ENCODE assay signal across 22 cellular contexts in the genomic region with DNA sequence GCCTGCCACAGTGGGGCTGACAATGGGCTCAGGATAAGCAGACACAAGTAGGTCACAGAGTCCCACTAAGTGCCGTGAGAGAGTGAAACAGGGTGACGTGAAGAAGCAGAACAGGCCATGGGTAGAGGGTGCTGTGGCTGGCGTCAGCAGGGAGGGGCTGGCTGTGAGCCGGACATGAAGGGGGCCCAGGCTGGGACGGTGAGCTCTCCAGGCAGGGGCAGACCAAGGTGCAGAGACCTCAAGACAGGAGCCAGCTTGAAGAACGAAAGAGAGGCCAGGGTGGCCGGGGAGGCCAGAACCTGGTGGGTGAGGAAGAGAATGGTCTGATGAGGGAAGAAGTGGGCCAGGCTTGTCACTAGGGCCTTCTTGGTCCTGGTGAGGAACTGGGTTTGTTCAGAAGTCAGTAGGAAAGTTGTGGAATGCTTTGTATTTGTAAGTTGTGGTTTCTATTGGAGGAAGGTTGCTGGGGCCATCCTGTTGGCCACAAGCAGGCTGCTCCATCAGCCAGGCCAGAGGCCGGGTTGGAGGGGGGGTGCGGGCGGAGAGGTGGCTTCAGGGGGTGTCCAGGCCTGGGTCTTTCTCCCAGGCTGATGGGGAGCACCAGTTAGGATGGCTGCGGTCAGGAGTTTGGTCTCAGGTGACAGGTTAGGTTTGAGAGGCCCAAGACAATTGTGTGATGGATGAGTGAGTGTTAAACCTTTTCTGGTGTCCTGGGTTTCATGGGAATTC. TPM values are rescaled to one million over a fixed set of nuclear protein-coding genes. Genes with fewer than 3 reads are reported as not detected.
DNase-seq lines count a peak whose midpoint lies in the region; ATAC-seq and TF ChIP-seq lines count a peak whose summit lies in the region.
"Had no signal": no experiment of that assay in that cellular context is flagged by ENCODE, and none has a peak within 500 bp of the region (broad histone marks: within the 10 kb centered on the region; RNA-seq: fewer than 3 reads in every experiment).

No MANE protein-coding gene starts in this region.

- H3K36me3 Mint-ChIP-seq in activated CD4-positive, alpha-beta T cell treated with anti-CD3 and anti-CD28 coated beads, Interleukin-2, amount 10 ng/mL, durations not matched to agents 7 days and 5 days (ENCODE audit: low read depth), result peaks cover 5% of the 10 kb centered on the region
- H3K36me3 Mint-ChIP-seq in activated CD4-positive, alpha-beta T cell treated with anti-CD3 and anti-CD28 coated beads, Interleukin-2, amount 10 ng/mL, durations not matched to agents 24 days and 14 days (ENCODE audit: low read depth), result peaks cover 2% of the 10 kb centered on the region
- H3K36me3 Mint-ChIP-seq in nephron (ENCODE audit: low read depth), result peaks cover 44% of the 10 kb centered on the region
- H3K36me3 Mint-ChIP-seq in stimulated activated naive B cell treated with anti-CD40 and anti-IgM and Interleukin-4, amounts not matched to agents 10 μg/mL and 1 μg/mL and 100 μg/mL, for 72 hours, result peaks cover 49 to 70% of the 10 kb centered on the region in 2 donors

- H3K27me3 Mint-ChIP-seq in activated CD4-positive, alpha-beta T cell treated with anti-CD3 and anti-CD28 coated beads, Interleukin-2, amount 10 ng/mL, durations not matched to agents 7 days and 5 days, result no peaks in the 10 kb centered on the region
- H3K27me3 Mint-ChIP-seq in activated CD4-positive, alpha-beta T cell treated with anti-CD3 and anti-CD28 coated beads, Interleukin-2, amount 10 ng/mL, durations not matched to agents 24 days and 14 days, result no peaks in the 10 kb centered on the region
- H3K27me3 Mint-ChIP-seq in nephron (ENCODE audit: low read depth), result no peaks in the 10 kb centered on the region
- H3K27me3 Mint-ChIP-seq in stimulated activated naive B cell treated with anti-CD40 and anti-IgM and Interleukin-4, amounts not matched to agents 10 μg/mL and 1 μg/mL and 100 μg/mL, for 72 hours, result no peaks in the 10 kb centered on the region
- no peaks in the 10 kb centered on the region for H3K27me3 Mint-ChIP-seq in stimulated activated naive CD8-positive, alpha-beta T cell treated with anti-CD3 and anti-CD28 coated beads, Interleukin-15, amount 100 ng/mL, for 72 hours
- H3K27me3 Mint-ChIP-seq: CD4-positive, alpha-beta T cell had no signal

- peak overlapping the region; percentile 41 for H3K27ac Mint-ChIP-seq in activated CD4-positive, alpha-beta T cell treated with anti-CD3 and anti-CD28 coated beads, Interleukin-2, amount 10 ng/mL, durations not matched to agents 7 days and 5 days
- H3K27ac Mint-ChIP-seq in activated CD4-positive, alpha-beta T cell treated with anti-CD3 and anti-CD28 coated beads, Interleukin-2, amount 10 ng/mL, durations not matched to agents 24 days and 14 days, result no peak overlapping the region
- peak overlapping the region; percentile 45 to 76 (median 52) for H3K27ac Mint-ChIP-seq in nephron
- peak overlapping the region; percentile 91 for H3K27ac Mint-ChIP-seq in stimulated activated naive B cell treated with anti-CD40 and anti-IgM and Interleukin-4, amounts not matched to agents 10 μg/mL and 1 μg/mL and 100 μg/mL, for 72 hours
- peak overlapping the region in 1 of 2 donors; percentile 69 for H3K27ac Mint-ChIP-seq in stimulated activated naive CD8-positive, alpha-beta T cell treated with anti-CD3 and anti-CD28 coated beads, Interleukin-15, amount 100 ng/mL, for 72 hours
- H3K27ac Mint-ChIP-seq: CD4-positive, alpha-beta T cell had no signal

- TF ChIP-seq CTCF in RWPE1 (conservative IDR thresholded peaks at IDR 0.05; ENCODE audit: low read depth) (no peak), nephron (IDR thresholded peaks at IDR 0.05; ENCODE audit: unreplicated experiment in 3 of 3) (no peak)

- no peak for DNase-seq in activated CD4-positive, alpha-beta T cell treated with anti-CD3 and anti-CD28 coated beads, Interleukin-2, amount 10 ng/mL, durations not matched to agents 7 days and 5 days
- DNase-seq in activated CD4-positive, alpha-beta T cell treated with anti-CD3 and anti-CD28 coated beads, Interleukin-2, amount 10 ng/mL, durations not matched to agents 24 days and 14 days, result no peak
- DNase-seq in RWPE1 (ENCODE audit: low spot score), result no peak
- no peak for DNase-seq in stimulated activated naive B cell treated with anti-CD40 and anti-IgM and Interleukin-4, amounts not matched to agents 10 μg/mL and 1 μg/mL and 100 μg/mL, for 72 hours
- DNase-seq in NCI-H748 (lab: John Stamatoyannopoulos, UW; ENCODE audit: unreplicated experiment), result no peak
- no peak for DNase-seq in stimulated activated naive CD8-positive, alpha-beta T cell treated with anti-CD3 and anti-CD28 coated beads, Interleukin-15, amount 100 ng/mL, for 72 hours
- no peak for DNase-seq in SHP77 (lab: John Stamatoyannopoulos, UW)
- DNase-seq: 8988T; Caco-2; CD4-positive, alpha-beta T cell; DMS153; GOT3; KG1; NCI-H1092; NCI-H146; NCI-H2029; NCI-H2227 treated with DMSO at 0.1 percent for 48 hours; NCI-H510A; NCI-H748 treated with DMSO at 0.1 percent for 48 hours; PC-9 had no signal

- CTCF ChIA-PET in activated CD4-positive, alpha-beta T cell treated with anti-CD3 and anti-CD28 coated beads, Interleukin-2, amount 10 ng/mL, durations not matched to agents 7 days and 5 days (lab: Charles Lee), result interaction anchor here (0.6 to 2.4 kb wide), 2 partner anchors 66 to 1741 kb away, joined by 3 to 8 read pairs; no protein-coding TSS in a partner anchor
- CTCF ChIA-PET in RWPE1 (lab: Yijun Ruan, JAX), result interaction anchor here (0.6 kb wide), 1 partner anchor 102 kb away, joined by 4 read pairs; no protein-coding TSS in a partner anchor

- H3K27ac ChIP-seq in RWPE1, result peak overlapping the region; percentile 25
- H3K27ac ChIP-seq: PC-9 had no signal

- no peak for ATAC-seq in stimulated activated naive B cell treated with anti-CD40 and anti-IgM and Interleukin-4, amounts not matched to agents 10 μg/mL and 1 μg/mL and 100 μg/mL, for 72 hours (replicated peaks)
- ATAC-seq in stimulated activated naive CD8-positive, alpha-beta T cell treated with anti-CD3 and anti-CD28 coated beads, Interleukin-15, amount 100 ng/mL, for 72 hours, result no peak
- ATAC-seq: HCT116 had no signal

- H3K4me3 Mint-ChIP-seq in activated CD4-positive, alpha-beta T cell treated with anti-CD3 and anti-CD28 coated beads, Interleukin-2, amount 10 ng/mL, durations not matched to agents 7 days and 5 days, result no peak overlapping the region
- H3K4me3 Mint-ChIP-seq in activated CD4-positive, alpha-beta T cell treated with anti-CD3 and anti-CD28 coated beads, Interleukin-2, amount 10 ng/mL, durations not matched to agents 24 days and 14 days, result no peak overlapping the region
- H3K4me3 Mint-ChIP-seq in nephron, result no peak overlapping the region
- peak overlapping the region in 1 of 2 donors; percentile 25 for H3K4me3 Mint-ChIP-seq in stimulated activated naive B cell treated with anti-CD40 and anti-IgM and Interleukin-4, amounts not matched to agents 10 μg/mL and 1 μg/mL and 100 μg/mL, for 72 hours
- no peak overlapping the region for H3K4me3 Mint-ChIP-seq in stimulated activated naive CD8-positive, alpha-beta T cell treated with anti-CD3 and anti-CD28 coated beads, Interleukin-15, amount 100 ng/mL, for 72 hours
- H3K4me3 Mint-ChIP-seq: CD4-positive, alpha-beta T cell had no signal

- POLR2A ChIA-PET in activated CD4-positive, alpha-beta T cell treated with anti-CD3 and anti-CD28 coated beads, Interleukin-2, amount 10 ng/mL, durations not matched to agents 7 days and 5 days (lab: Charles Lee), result no interaction called here
- POLR2A ChIA-PET in RWPE1 (lab: Yijun Ruan, JAX; ENCODE audit: low non-redundant PET), result no interaction called here

- peaks cover 7% of the 10 kb centered on the region for H3K4me1 Mint-ChIP-seq in activated CD4-positive, alpha-beta T cell treated with anti-CD3 and anti-CD28 coated beads, Interleukin-2, amount 10 ng/mL, durations not matched to agents 7 days and 5 days
- peaks cover 6% of the 10 kb centered on the region for H3K4me1 Mint-ChIP-seq in activated CD4-positive, alpha-beta T cell treated with anti-CD3 and anti-CD28 coated beads, Interleukin-2, amount 10 ng/mL, durations not matched to agents 24 days and 14 days
- H3K4me1 Mint-ChIP-seq in nephron, result peaks cover 23% of the 10 kb centered on the region
- H3K4me1 Mint-ChIP-seq in stimulated activated naive B cell treated with anti-CD40 and anti-IgM and Interleukin-4, amounts not matched to agents 10 μg/mL and 1 μg/mL and 100 μg/mL, for 72 hours, result peaks cover 2 to 23% of the 10 kb centered on the region in 2 donors
- peaks cover 10% of the 10 kb centered on the region for H3K4me1 Mint-ChIP-seq in stimulated activated naive CD8-positive, alpha-beta T cell treated with anti-CD3 and anti-CD28 coated beads, Interleukin-15, amount 100 ng/mL, for 72 hours

- H3K9me3 Mint-ChIP-seq in activated CD4-positive, alpha-beta T cell treated with anti-CD3 and anti-CD28 coated beads, Interleukin-2, amount 10 ng/mL, durations not matched to agents 7 days and 5 days, result no peaks in the 10 kb centered on the region
- no peaks in the 10 kb centered on the region for H3K9me3 Mint-ChIP-seq in activated CD4-positive, alpha-beta T cell treated with anti-CD3 and anti-CD28 coated beads, Interleukin-2, amount 10 ng/mL, durations not matched to agents 24 days and 14 days
- no peaks in the 10 kb centered on the region for H3K9me3 Mint-ChIP-seq in nephron
- no peaks in the 10 kb centered on the region for H3K9me3 Mint-ChIP-seq in stimulated activated naive B cell treated with anti-CD40 and anti-IgM and Interleukin-4, amounts not matched to agents 10 μg/mL and 1 μg/mL and 100 μg/mL, for 72 hours
- H3K9me3 Mint-ChIP-seq in stimulated activated naive CD8-positive, alpha-beta T cell treated with anti-CD3 and anti-CD28 coated beads, Interleukin-15, amount 100 ng/mL, for 72 hours, result no peaks in the 10 kb centered on the region
- H3K9me3 Mint-ChIP-seq: CD4-positive, alpha-beta T cell had no signal

- intact Hi-C loops in activated CD4-positive, alpha-beta T cell treated with anti-CD3 and anti-CD28 coated beads, Interleukin-2, amount 10 ng/mL, durations not matched to agents 24 days and 14 days (cut with micrococcal nuclease), result no loop called here

RNA-seq across cellular contexts. Expression of a gene that starts 21.4 kb away (rescaled TPM):
- 10 to 100 TPM; 45.7 to 46.8 TPM for total RNA-seq in activated CD4-positive, alpha-beta T cell treated with anti-CD3 and anti-CD28 coated beads, Interleukin-2, amount 10 ng/mL, durations not matched to agents 7 days and 5 days
- 47.6 and 48.0 TPM in 2 replicates for total RNA-seq in activated CD4-positive, alpha-beta T cell treated with anti-CD3 and anti-CD28 coated beads, Interleukin-2, amount 10 ng/mL, durations not matched to agents 24 days and 14 days

RNA-seq across cellular contexts. Expression of a gene that starts 35.5 kb away (rescaled TPM):
- 1 to 10 TPM; 8.5 to 8.7 TPM for total RNA-seq in activated CD4-positive, alpha-beta T cell treated with anti-CD3 and anti-CD28 coated beads, Interleukin-2, amount 10 ng/mL, durations not matched to agents 7 days and 5 days
- 9.3 and 10.7 TPM in 2 replicates for total RNA-seq in activated CD4-positive, alpha-beta T cell treated with anti-CD3 and anti-CD28 coated beads, Interleukin-2, amount 10 ng/mL, durations not matched to agents 24 days and 14 days
